24 cellular contexts compared by ENCODE assay signal in the genomic region with DNA sequence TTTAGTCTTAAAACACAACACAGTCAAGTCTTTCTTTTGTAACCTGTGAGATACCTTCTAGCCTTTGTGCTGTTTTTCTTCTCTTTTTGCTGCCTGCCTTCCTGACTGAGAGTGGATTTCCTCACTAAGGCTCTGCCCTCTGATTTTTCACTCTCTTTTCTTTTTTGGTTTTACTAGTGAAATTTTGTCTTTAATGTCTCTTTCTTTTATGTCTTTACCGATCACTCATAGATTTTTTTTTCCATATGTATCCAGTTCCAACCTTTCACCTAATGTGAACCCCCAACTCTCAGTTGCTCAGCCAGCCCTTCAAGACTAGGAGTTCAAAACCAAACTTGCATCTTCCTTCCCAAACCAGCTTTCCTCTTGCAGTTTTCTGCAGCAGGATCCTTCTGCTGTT. TPM values are rescaled to one million over a fixed set of nuclear protein-coding genes. Genes with fewer than 3 reads are reported as not detected.
DNase-seq lines count a peak whose midpoint lies in the region; ATAC-seq and TF ChIP-seq lines count a peak whose summit lies in the region.
"Had no signal": no experiment of that assay in that cellular context is flagged by ENCODE, and none has a peak within 500 bp of the region (broad histone marks: within the 10 kb centered on the region; RNA-seq: fewer than 3 reads in every experiment).

No MANE protein-coding gene starts in this region.

- peak overlapping the region; percentile 3 to 85 for H3K27ac Mint-ChIP-seq in activated naive CD4-positive, alpha-beta T cell treated with anti-CD3 and anti-CD28 coated beads, Interleukin-2, amount 50 U/mL, for 72 hours
- H3K27ac Mint-ChIP-seq in IgD-negative memory B cell (peak overlapping the region in 1 of 3 donors; percentile 35), nephron progenitor cell (peak overlapping the region; percentile 49)
- peak overlapping the region; percentile 53 for H3K27ac Mint-ChIP-seq in activated CD8-positive, alpha-beta T cell treated with anti-CD3 and anti-CD28 coated beads, Interleukin-2, amount 10 ng/mL, durations not matched to agents 7 days and 5 days

- H3K9me3 ChIP-seq in hepatocyte (ENCODE audit: low read depth): no peaks in the 10 kb centered on the region
- H3K9me3 ChIP-seq: body of pancreas, MG63 had no signal

- ATAC-seq in activated naive CD4-positive, alpha-beta T cell treated with anti-CD3 and anti-CD28 coated beads, Interleukin-2, amount 50 U/mL, for 72 hours: no peak
- no peak for ATAC-seq in activated CD8-positive, alpha-beta T cell treated with anti-CD3 and anti-CD28 coated beads, Interleukin-2, amount 10 ng/mL, durations not matched to agents 7 days and 5 days
- ATAC-seq: body of pancreas, left cardiac atrium had no signal

- no peak overlapping the region for H3K4me2 ChIP-seq in hepatocyte

- H3K9me3 Mint-ChIP-seq in activated naive CD4-positive, alpha-beta T cell treated with anti-CD3 and anti-CD28 coated beads, Interleukin-2, amount 50 U/mL, for 72 hours: no peaks in the 10 kb centered on the region
- H3K9me3 Mint-ChIP-seq in IgD-negative memory B cell (no peaks in the 10 kb centered on the region), nephron progenitor cell (no peaks in the 10 kb centered on the region)
- no peaks in the 10 kb centered on the region for H3K9me3 Mint-ChIP-seq in activated CD8-positive, alpha-beta T cell treated with anti-CD3 and anti-CD28 coated beads, Interleukin-2, amount 10 ng/mL, durations not matched to agents 7 days and 5 days (ENCODE audit: insufficient read depth)
- H3K9me3 Mint-ChIP-seq: activated B cell treated with CpG ODN at 0.5 μM for 24 hours had no signal

- DNase-seq in activated naive CD4-positive, alpha-beta T cell treated with anti-CD3 and anti-CD28 coated beads, Interleukin-2, amount 50 U/mL, for 72 hours (ENCODE audit: low spot score in 2 of 2): no peak
- no peak for DNase-seq in activated naive CD4-positive, alpha-beta T cell treated with Interleukin-2 at 50 U/mL for 16 hours
- DNase-seq in activated CD8-positive, alpha-beta T cell treated with anti-CD3 and anti-CD28 coated beads, Interleukin-2, amount 10 ng/mL, durations not matched to agents 7 days and 5 days: no peak
- DNase-seq in nephron progenitor cell (no peak), NCI-H2029 (lab: John Stamatoyannopoulos, UW) (no peak), DMS53 treated with DMSO at 0.1 percent for 48 hours (lab: John Stamatoyannopoulos, UW; ENCODE audit: unreplicated experiment) (no peak), hepatocyte (ENCODE audit: low spot score) (no peak)
- DNase-seq: activated B cell treated with CpG ODN at 0.5 μM for 24 hours; activated CD8-positive, alpha-beta memory T cell treated with anti-CD3 and anti-CD28 coated beads for 24 hours; activated T-cell treated with anti-CD3 and anti-CD28 coated beads, Interleukin-2, amount 50 U/mL, for 48 hours; body of pancreas; C1 segment of cervical spinal cord; DMS 273 treated with DMSO at 0.1 percent for 48 hours; head of caudate nucleus; left cardiac atrium; mesenchymal stem cell; MG63; NCI-H1417; NCI-H2081 treated with DMSO at 0.1 percent for 48 hours; NCI-H345; NCI-H774; small intestine; stimulated activated CD4-positive, alpha-beta T cell treated with anti-CD3 and anti-CD28 coated beads, Interleukin-2, amount 100 ng/mL, for 24 hours had no signal

- no peak overlapping the region for H3K27ac ChIP-seq in hepatocyte

- no peaks in the 10 kb centered on the region for H3K4me1 ChIP-seq in hepatocyte (ENCODE audit: insufficient read depth)

- CTCF ChIA-PET in activated CD8-positive, alpha-beta T cell treated with anti-CD3 and anti-CD28 coated beads, Interleukin-2, amount 10 ng/mL, durations not matched to agents 7 days and 5 days (lab: Charles Lee): no interaction called here

- no peak overlapping the region for H3K4me3 ChIP-seq in hepatocyte
- H3K4me3 ChIP-seq: body of pancreas, MG63 had no signal

- no peaks in the 10 kb centered on the region for H3K36me3 ChIP-seq in hepatocyte (replicated peaks; ENCODE audit: insufficient read depth, low read depth)

- WGBS in hepatocyte (ENCODE audit: low lambda C conversion rate, missing lambda C conversion rate): 81% methylated on average over 1 of the region's 1 CpG

- TF ChIP-seq CTCF in nephron progenitor cell (IDR thresholded peaks at IDR 0.05) (no peak), hepatocyte (IDR thresholded peaks at IDR 0.05; ENCODE audit: poor library complexity) (no peak)

- H3K4me1 Mint-ChIP-seq in IgD-negative memory B cell: peaks cover 20 to 30% (median 25%) of the 10 kb centered on the region in 3 donors
- peaks cover 39% of the 10 kb centered on the region for H3K4me1 Mint-ChIP-seq in activated CD8-positive, alpha-beta T cell treated with anti-CD3 and anti-CD28 coated beads, Interleukin-2, amount 10 ng/mL, durations not matched to agents 7 days and 5 days (ENCODE audit: low read depth)
- H3K4me1 Mint-ChIP-seq in nephron progenitor cell: peaks cover 32% of the 10 kb centered on the region

- H2AFZ ChIP-seq in hepatocyte: no peak overlapping the region

- H3K79me2 ChIP-seq in hepatocyte: peaks cover 17% of the 10 kb centered on the region

- POLR2A ChIA-PET in activated CD8-positive, alpha-beta T cell treated with anti-CD3 and anti-CD28 coated beads, Interleukin-2, amount 10 ng/mL, durations not matched to agents 7 days and 5 days (lab: Charles Lee): no interaction called here

- H3K27me3 ChIP-seq in hepatocyte: no peaks in the 10 kb centered on the region
- H3K27me3 ChIP-seq: body of pancreas, MG63 had no signal

- no peaks in the 10 kb centered on the region for H3K9me2 ChIP-seq in hepatocyte (replicated peaks; ENCODE audit: insufficient read depth)

- peak overlapping the region in 3 of 4 donors; percentile 11 to 66 (median 50) for H3K4me3 Mint-ChIP-seq in IgD-negative memory B cell
- no peak overlapping the region for H3K4me3 Mint-ChIP-seq in activated CD8-positive, alpha-beta T cell treated with anti-CD3 and anti-CD28 coated beads, Interleukin-2, amount 10 ng/mL, durations not matched to agents 7 days and 5 days
- H3K4me3 Mint-ChIP-seq in nephron progenitor cell: no peak overlapping the region
- H3K4me3 Mint-ChIP-seq: activated B cell treated with CpG ODN at 0.5 μM for 24 hours had no signal

- H4K20me1 ChIP-seq in hepatocyte (ENCODE audit: insufficient read depth, poor library complexity, severe bottlenecking): no peaks in the 10 kb centered on the region

- H3K27me3 Mint-ChIP-seq in IgD-negative memory B cell (no peaks in the 10 kb centered on the region), nephron progenitor cell (ENCODE audit: low read depth, poor library complexity) (peaks cover 3% of the 10 kb centered on the region)
- no peaks in the 10 kb centered on the region for H3K27me3 Mint-ChIP-seq in activated CD8-positive, alpha-beta T cell treated with anti-CD3 and anti-CD28 coated beads, Interleukin-2, amount 10 ng/mL, durations not matched to agents 7 days and 5 days (ENCODE audit: low read depth)
- H3K27me3 Mint-ChIP-seq: activated B cell treated with CpG ODN at 0.5 μM for 24 hours had no signal

- peaks cover 17 to 48% of the 10 kb centered on the region in 2 donors for H3K36me3 Mint-ChIP-seq in activated naive CD4-positive, alpha-beta T cell treated with anti-CD3 and anti-CD28 coated beads, Interleukin-2, amount 50 U/mL, for 72 hours
- peaks cover 14% of the 10 kb centered on the region for H3K36me3 Mint-ChIP-seq in IgD-negative memory B cell
- H3K36me3 Mint-ChIP-seq in activated CD8-positive, alpha-beta T cell treated with anti-CD3 and anti-CD28 coated beads, Interleukin-2, amount 10 ng/mL, durations not matched to agents 7 days and 5 days (ENCODE audit: low read depth): peaks cover 52% of the 10 kb centered on the region
- peaks cover 30% of the 10 kb centered on the region for H3K36me3 Mint-ChIP-seq in nephron progenitor cell (ENCODE audit: low read depth)

RNA-seq across cellular contexts. Expression of a gene that starts 6.5 kb away (rescaled TPM):
- total RNA-seq in activated naive CD4-positive, alpha-beta T cell treated with anti-CD3 and anti-CD28 coated beads, Interleukin-2, amount 50 U/mL, for 72 hours: 100 to 1,000 TPM; 132 to 156 TPM
- 23.7 TPM for polyA plus RNA-seq in IgD-negative memory B cell
- total RNA-seq in activated CD8-positive, alpha-beta T cell treated with anti-CD3 and anti-CD28 coated beads, Interleukin-2, amount 10 ng/mL, durations not matched to agents 7 days and 5 days: 10 to 100 TPM; 75.5 to 77.8 TPM
- 43.9 and 46.6 TPM in 2 replicates for total RNA-seq in hepatocyte
- 33.5 TPM in 2 replicates for polyA plus RNA-seq in hepatocyte

Comparison
In these comparisons a context has a peak if more than half of its experiments do, and no peak if none do; other contexts are left out.
1. H3K4me3 Mint-ChIP-seq: peak in IgD-negative memory B cell (3 of 4); none in activated CD8-positive, alpha-beta T cell treated with anti-CD3 and anti-CD28 coated beads, Interleukin-2, amount 10 ng/mL, durations not matched to agents 7 days and 5 days (single experiment) and nephron progenitor cell (single experiment).